ENCODE assay signal across 14 cellular contexts in genomic region chr6:37713529-37714119, GRCh38. TPM values are rescaled to one million over a fixed set of nuclear protein-coding genes. Genes with fewer than 3 reads are reported as not detected.
DNase-seq lines count a peak whose midpoint lies in the region; ATAC-seq and TF ChIP-seq lines count a peak whose summit lies in the region.
"Had no signal": no experiment of that assay in that cellular context is flagged by ENCODE, and none has a peak within 500 bp of the region (broad histone marks: within the 10 kb centered on the region; RNA-seq: fewer than 3 reads in every experiment).

No MANE protein-coding gene starts in this region.

- no peak for TF ChIP-seq CTCF in BE2C (IDR thresholded peaks at IDR 0.05; ENCODE audit: low read depth, low read length)
- TF ChIP-seq CTCF in cardiac fibroblast (IDR thresholded peaks at IDR 0.05; ENCODE audit: low read depth, low read length), result no peak
- TF ChIP-seq CTCF in neural progenitor cell (IDR thresholded peaks at IDR 0.05), result no peak

- H3K9me3 Mint-ChIP-seq in neural progenitor cell, result no peaks in the 10 kb centered on the region
- H3K9me3 Mint-ChIP-seq in effector memory CD8-positive, alpha-beta T cell, result no peaks in the 10 kb centered on the region
- H3K9me3 Mint-ChIP-seq: activated B cell treated with CpG ODN at 0.5 μM for 24 hours, H9, immature natural killer cell had no signal

- no peak for ATAC-seq in effector memory CD8-positive, alpha-beta T cell (replicated peaks)
- no peak for ATAC-seq in HG02981 (IDR thresholded peaks at IDR 0.05; ENCODE audit: unreplicated experiment)

- H3K4me3 ChIP-seq in BE2C (ENCODE audit: low read depth, low read length) (no peak overlapping the region), cardiac fibroblast (replicated peaks in 1 of 2; ENCODE audit: low read depth in 2 of 2, low read length in 2 of 2) (no peak overlapping the region), neural progenitor cell (no peak overlapping the region)

- no peaks in the 10 kb centered on the region for H3K36me3 Mint-ChIP-seq in neural progenitor cell
- no peaks in the 10 kb centered on the region for H3K36me3 Mint-ChIP-seq in effector memory CD8-positive, alpha-beta T cell (ENCODE audit: insufficient read depth)
- H3K36me3 Mint-ChIP-seq: CD4-positive, CD25-positive, alpha-beta regulatory T cell had no signal

- no peaks in the 10 kb centered on the region for H3K27me3 ChIP-seq in BE2C
- no peaks in the 10 kb centered on the region for H3K27me3 ChIP-seq in neural progenitor cell

- H2AFZ ChIP-seq in neural progenitor cell (replicated peaks), result no peak overlapping the region

- peak overlapping the region; percentile 34 for H3K27ac Mint-ChIP-seq in neural progenitor cell
- H3K27ac Mint-ChIP-seq in effector memory CD8-positive, alpha-beta T cell, result no peak overlapping the region
- H3K27ac Mint-ChIP-seq: activated B cell treated with CpG ODN at 0.5 μM for 24 hours, H9, immature natural killer cell had no signal

- no peaks in the 10 kb centered on the region for H3K36me3 ChIP-seq in BE2C
- no peaks in the 10 kb centered on the region for H3K36me3 ChIP-seq in neural progenitor cell

- H3K27me3 Mint-ChIP-seq in neural progenitor cell (ENCODE audit: insufficient read depth, low read depth), result peaks cover 6% of the 10 kb centered on the region
- peaks cover 9 to 40% of the 10 kb centered on the region in 2 donors for H3K27me3 Mint-ChIP-seq in effector memory CD8-positive, alpha-beta T cell

- H3K9me3 ChIP-seq in BE2C, result no peaks in the 10 kb centered on the region
- no peaks in the 10 kb centered on the region for H3K9me3 ChIP-seq in neural progenitor cell (ENCODE audit: low read depth)

- H3K27ac ChIP-seq in neural progenitor cell, result no peak overlapping the region

- H4K20me1 ChIP-seq in neural progenitor cell (ENCODE audit: low read depth), result no peaks in the 10 kb centered on the region

- DNase-seq in BE2C (peak; percentile 46), NCI-H226 (peak; percentile 69), cardiac fibroblast (ENCODE audit: low read depth in 2 of 2) (peak; percentile 64 to 78), neural progenitor cell (ENCODE audit: low spot score) (no peak), HT-29 (ENCODE audit: low spot score) (no peak), NCI-H1048 (lab: John Stamatoyannopoulos, UW) (no peak)
- no peak for DNase-seq in effector memory CD8-positive, alpha-beta T cell
- DNase-seq: activated B cell treated with CpG ODN at 0.5 μM for 24 hours; activated T-cell treated with anti-CD3 and anti-CD28 coated beads, Interleukin-2, amount 50 U/mL, for 1 hour; CD4-positive, CD25-positive, alpha-beta regulatory T cell; H9; immature natural killer cell; KG1 had no signal

- H3K4me2 ChIP-seq in neural progenitor cell, result no peak overlapping the region

- no peaks in the 10 kb centered on the region for H3F3A ChIP-seq in neural progenitor cell (ENCODE audit: low read depth)

- no peak overlapping the region for H3K4me3 Mint-ChIP-seq in neural progenitor cell
- H3K4me3 Mint-ChIP-seq in effector memory CD8-positive, alpha-beta T cell, result no peak overlapping the region
- H3K4me3 Mint-ChIP-seq: activated B cell treated with CpG ODN at 0.5 μM for 24 hours; CD4-positive, CD25-positive, alpha-beta regulatory T cell; H9; immature natural killer cell had no signal

- peaks cover 35% of the 10 kb centered on the region for H3K4me1 Mint-ChIP-seq in neural progenitor cell
- no peaks in the 10 kb centered on the region for H3K4me1 Mint-ChIP-seq in effector memory CD8-positive, alpha-beta T cell (ENCODE audit: low read depth in 2 of 2)
- H3K4me1 Mint-ChIP-seq: CD4-positive, CD25-positive, alpha-beta regulatory T cell; immature natural killer cell had no signal

- H3K79me2 ChIP-seq in neural progenitor cell (ENCODE audit: low read depth), result no peaks in the 10 kb centered on the region

- H3K4me1 ChIP-seq in BE2C (peaks cover 13% of the 10 kb centered on the region; the same call in 1 of the 2 replicates), neural progenitor cell (no peaks in the 10 kb centered on the region)

- no peak overlapping the region for H3K9ac ChIP-seq in neural progenitor cell

RNA-seq across cellular contexts. Expression of gene MDGA1, which starts 15.9 kb away (rescaled TPM):
- 1.9 TPM for polyA plus RNA-seq in BE2C (2012; ENCODE audit: insufficient read depth, insufficient read length, low read depth)
- total RNA-seq in neural progenitor cell (ENCODE audit: low replicate concordance), result 1.3 and 3.8 TPM in 2 replicates
- not detected in 2 replicates for total RNA-seq in HT-29 (2014; rRNA removed; shearing (Covaris generic))

Comparison
In these comparisons a context has a peak if more than half of its experiments do, and no peak if none do; other contexts are left out.
1. DNase-seq: peak in BE2C (single experiment), NCI-H226 (single experiment) and cardiac fibroblast (2 of 2); none in neural progenitor cell (single experiment), HT-29 (single experiment), effector memory CD8-positive, alpha-beta T cell (0 of 3) and NCI-H1048 (single experiment).